In the genomic region with DNA sequence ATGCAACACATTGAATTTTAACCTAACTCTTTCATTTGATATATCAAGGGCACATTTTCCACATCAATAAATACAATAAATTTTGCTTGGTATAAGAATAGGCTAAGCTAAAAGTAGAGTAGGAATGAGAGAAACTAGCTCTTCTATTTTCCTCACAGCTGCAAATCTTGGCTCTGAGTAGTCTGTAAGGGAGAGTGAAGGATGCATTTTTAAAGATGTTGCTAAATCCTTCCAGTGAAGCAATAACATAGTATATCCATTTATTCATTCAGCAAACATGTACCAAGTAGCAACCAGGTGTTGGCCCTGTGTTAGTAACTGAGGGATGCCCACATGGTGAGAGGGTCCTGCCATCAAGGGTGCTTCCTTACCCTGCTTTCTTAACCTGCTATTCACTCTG, we compare ENCODE assay signal across 32 cellular contexts.
"Had no signal": no experiment of that assay in that cellular context is flagged by ENCODE, and none has a peak within 500 bp of the region (broad histone marks: within the 10 kb centered on the region; RNA-seq: fewer than 3 reads in every experiment).

No MANE protein-coding gene starts in this region.

- H3K79me2 ChIP-seq: parathyroid adenoma had no signal

- H3K27ac ChIP-seq: colonic mucosa, epithelial cell of prostate, gastrocnemius medialis, heart right ventricle, lower lobe of right lung, neutrophil, parathyroid adenoma, skin epidermis, spleen, testis, tibial artery had no signal

- ATAC-seq: esophagus mucosa; gastrocnemius medialis; heart right ventricle; left ventricle myocardium superior; lower lobe of right lung; mucosa of descending colon; natural killer cell treated with Interleukin-12 subunit alpha and Interleukin-12 subunit beta and Interleukin-15 and Interleukin-18, amount 100 ng/mL, for 72 hours; sciatic nerve; stimulated activated memory B cell treated with anti-CD40 and anti-IgM and Interleukin-4, amounts not matched to agents 10 μg/mL and 1 μg/mL and 100 μg/mL, for 72 hours; stimulated activated naive CD8-positive, alpha-beta T cell treated with anti-CD3 and anti-CD28 coated beads, Interleukin-15, Interleukin-2, amounts not matched to agents 100 U/mL and 50 U/mL, for 24 hours had no signal

- H3K27me3 ChIP-seq: colonic mucosa, gastrocnemius medialis, heart right ventricle, neutrophil, spleen, testis, tibial artery had no signal

- H3K9me3 Mint-ChIP-seq: dendritic cell treated with granulocyte-macrophage colony-stimulating factor and Interleukin-4, amounts not matched to agents 40 ng/mL and 50 ng/mL, for 4 days; endodermal cell; naive B cell; natural killer cell treated with Interleukin-12 subunit alpha and Interleukin-12 subunit beta and Interleukin-15 and Interleukin-18, amount 100 ng/mL, for 72 hours; neural crest cell; type B pancreatic cell had no signal

- H3K4me3 ChIP-seq: colonic mucosa, gastrocnemius medialis, heart right ventricle, lower lobe of right lung, mucosa of descending colon, skin epidermis, spleen, testis, tibial artery had no signal

- H3K9me3 ChIP-seq: colonic mucosa, gastrocnemius medialis, heart right ventricle, lower lobe of right lung, mucosa of descending colon, neutrophil, spleen, testis, tibial artery had no signal

- H3K4me1 Mint-ChIP-seq: endodermal cell; naive B cell; neural crest cell; stimulated activated memory B cell treated with anti-CD40 and anti-IgM and Interleukin-4, amounts not matched to agents 10 μg/mL and 1 μg/mL and 100 μg/mL, for 72 hours had no signal

- H2AFZ ChIP-seq: parathyroid adenoma had no signal

- H3K4me3 Mint-ChIP-seq: dendritic cell treated with granulocyte-macrophage colony-stimulating factor and Interleukin-4, amounts not matched to agents 40 ng/mL and 50 ng/mL, for 4 days; endodermal cell; naive B cell; natural killer cell treated with Interleukin-12 subunit alpha and Interleukin-12 subunit beta and Interleukin-15 and Interleukin-18, amount 100 ng/mL, for 72 hours; neural crest cell; stimulated activated memory B cell treated with anti-CD40 and anti-IgM and Interleukin-4, amounts not matched to agents 10 μg/mL and 1 μg/mL and 100 μg/mL, for 72 hours; type B pancreatic cell had no signal

- DNase-seq: caudate nucleus; cerebellar nuclear complex; colonic mucosa; effector CD8-positive, alpha-beta T cell; endodermal cell; gastrocnemius medialis; heart right ventricle; hippocampal formation; islet precursor cell; kidney glomerular epithelial cell; left ventricle myocardium superior; lower lobe of right lung; mucosa of descending colon; naive B cell; spleen; stimulated activated CD4-positive, alpha-beta T cell treated with anti-CD3 and anti-CD28 coated beads, Interleukin-4, amount 100 ng/mL, for 4 hours; stimulated activated naive CD8-positive, alpha-beta T cell treated with anti-CD3 and anti-CD28 coated beads, Interleukin-15, Interleukin-2, amounts not matched to agents 100 U/mL and 50 U/mL, for 24 hours; substantia nigra; testis; tibial artery had no signal

- H3K36me3 ChIP-seq: colonic mucosa, gastrocnemius medialis, heart right ventricle, lower lobe of right lung, neutrophil, spleen, tibial artery had no signal

- H3K27ac Mint-ChIP-seq: dendritic cell treated with granulocyte-macrophage colony-stimulating factor and Interleukin-4, amounts not matched to agents 40 ng/mL and 50 ng/mL, for 4 days; endodermal cell; natural killer cell treated with Interleukin-12 subunit alpha and Interleukin-12 subunit beta and Interleukin-15 and Interleukin-18, amount 100 ng/mL, for 72 hours; progenitor cell of endocrine pancreas; stimulated activated memory B cell treated with anti-CD40 and anti-IgM and Interleukin-4, amounts not matched to agents 10 μg/mL and 1 μg/mL and 100 μg/mL, for 72 hours; type B pancreatic cell had no signal

- H3K36me3 Mint-ChIP-seq: naive B cell; natural killer cell treated with Interleukin-12 subunit alpha and Interleukin-12 subunit beta and Interleukin-15 and Interleukin-18, amount 100 ng/mL, for 72 hours; stimulated activated memory B cell treated with anti-CD40 and anti-IgM and Interleukin-4, amounts not matched to agents 10 μg/mL and 1 μg/mL and 100 μg/mL, for 72 hours; type B pancreatic cell had no signal

- H3K27me3 Mint-ChIP-seq: dendritic cell treated with granulocyte-macrophage colony-stimulating factor and Interleukin-4, amounts not matched to agents 40 ng/mL and 50 ng/mL, for 4 days; naive B cell; natural killer cell treated with Interleukin-12 subunit alpha and Interleukin-12 subunit beta and Interleukin-15 and Interleukin-18, amount 100 ng/mL, for 72 hours; progenitor cell of endocrine pancreas; stimulated activated memory B cell treated with anti-CD40 and anti-IgM and Interleukin-4, amounts not matched to agents 10 μg/mL and 1 μg/mL and 100 μg/mL, for 72 hours; type B pancreatic cell had no signal

- H3K4me1 ChIP-seq: colonic mucosa, gastrocnemius medialis, heart right ventricle, lower lobe of right lung, parathyroid adenoma, spleen, testis, tibial artery had no signal

- H3K9ac ChIP-seq: parathyroid adenoma had no signal
